In the genomic region with DNA sequence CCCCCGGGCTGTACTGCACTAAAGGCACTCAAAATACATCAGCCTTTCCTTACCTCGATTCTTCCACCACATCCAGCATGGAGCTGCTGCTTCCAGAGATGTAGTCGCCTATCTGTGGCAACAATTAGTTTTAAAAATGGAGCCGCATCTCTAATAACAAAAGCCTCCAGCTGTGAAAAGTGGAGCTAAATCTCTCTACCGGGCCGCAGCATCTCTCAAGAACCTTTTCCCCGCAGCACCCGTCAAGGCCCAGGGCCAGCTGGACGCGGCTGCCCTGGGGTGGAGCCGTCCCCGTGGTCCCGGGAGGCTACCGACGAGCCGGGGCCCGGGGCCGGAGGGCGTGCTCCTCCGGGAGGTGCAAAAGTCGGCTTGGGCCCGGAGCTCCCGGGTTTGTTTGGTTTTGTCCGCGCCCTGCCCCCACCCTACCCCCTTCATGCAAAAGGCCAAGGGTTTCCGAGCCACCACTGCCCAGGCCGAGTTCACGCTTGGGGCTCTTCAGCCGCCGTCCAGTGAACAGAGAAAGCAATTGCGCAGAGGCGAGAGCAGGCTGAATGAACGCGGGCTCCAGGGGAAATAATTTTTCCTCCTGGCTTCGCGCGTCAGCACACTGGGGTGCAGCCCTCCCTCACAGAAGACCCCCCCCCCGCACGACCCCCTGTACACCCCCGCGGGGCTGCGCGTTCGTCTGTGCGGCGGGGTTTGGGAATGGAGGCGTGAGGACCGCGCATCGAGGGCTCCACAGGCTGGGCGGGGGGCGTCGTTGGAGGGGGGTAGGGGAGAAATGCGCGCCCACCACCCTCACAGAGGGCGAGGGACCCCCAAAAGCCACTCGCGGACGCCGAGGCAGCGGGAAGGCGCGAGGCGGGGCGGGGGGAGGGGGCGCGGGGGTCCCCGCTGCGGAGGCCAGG, we compare ENCODE assay signal across 8 cellular contexts. TPM values are rescaled to one million over a fixed set of nuclear protein-coding genes. Genes with fewer than 3 reads are reported as not detected.
A peak's percentile ranks its signal among the peaks of the same experiment; 100 is the strongest.
DNase-seq lines count a peak whose midpoint lies in the region; ATAC-seq and TF ChIP-seq lines count a peak whose summit lies in the region.

No MANE protein-coding gene starts in this region.

- ATAC-seq in right cardiac atrium (peak; percentile 53 to 56), GM21786 (IDR thresholded peaks at IDR 0.05; ENCODE audit: unreplicated experiment) (no peak)

- TF ChIP-seq EP300 in SK-N-SH (IDR thresholded peaks at IDR 0.05; ENCODE audit: borderline replicate concordance in 1 of 2, low read depth in 1 of 2, low read length in 1 of 2): no peak

- WGBS in SK-N-SH (ENCODE audit: low lambda C conversion rate): 25% methylated on average over 8 of the region's 69 CpGs
- WGBS in right cardiac atrium: 1% methylated on average over 69 of the region's 69 CpGs

- H3K4me1 ChIP-seq in SK-N-SH (ENCODE audit: control insufficient read depth in 1 of 2, insufficient read depth in 2 of 2, low read depth in 1 of 2, low read length in 1 of 2) (no peaks in the 10 kb centered on the region), right cardiac atrium (ENCODE audit: control insufficient read depth, insufficient read depth, low read length) (no peaks in the 10 kb centered on the region), skeletal muscle satellite cell (ENCODE audit: control insufficient read depth, insufficient read depth, low read length) (peaks cover 14% of the 10 kb centered on the region)

- H2AFZ ChIP-seq in SK-N-SH (ENCODE audit: low read depth): no peak overlapping the region

- H3K9ac ChIP-seq in SK-N-SH: no peak overlapping the region
- no peak overlapping the region for H3K9ac ChIP-seq in skeletal muscle satellite cell (ENCODE audit: low read depth, low read length)

- no peak for TF ChIP-seq CTCF in GM13977 (IDR thresholded peaks at IDR 0.05; ENCODE audit: extremely low read depth, insufficient read depth, missing control alignments)
- no peak for TF ChIP-seq CTCF in SK-N-SH (IDR thresholded peaks at IDR 0.05)

- H3K27ac ChIP-seq in SK-N-SH (ENCODE audit: low read depth in 2 of 2, low read length in 1 of 2) (no peak overlapping the region), right cardiac atrium (ENCODE audit: low read length) (peak overlapping the region; percentile 3)

- H3K9me3 ChIP-seq in SK-N-SH: no peaks in the 10 kb centered on the region
- H3K9me3 ChIP-seq in right cardiac atrium (ENCODE audit: control insufficient read depth, low read length): no peaks in the 10 kb centered on the region
- no peaks in the 10 kb centered on the region for H3K9me3 ChIP-seq in skeletal muscle satellite cell (replicated peaks; ENCODE audit: low read length)

- POLR2A ChIA-PET in SK-N-SH (lab: Yijun Ruan, JAX): no interaction called here

- in situ Hi-C loops in GM13977 (cut with MboI; ENCODE audit: low pct_unique_long_range_greater_than_20kb, low sequenced_read_pairs, unreplicated experiment): no loop called here

- H3F3A ChIP-seq in SK-N-SH (replicated peaks; ENCODE audit: insufficient read depth): no peaks in the 10 kb centered on the region

- no peaks in the 10 kb centered on the region for H3K9me2 ChIP-seq in SK-N-SH

- H3K4me2 ChIP-seq in SK-N-SH: peak overlapping the region; percentile 15; the same call in 1 of the 2 replicates
- H3K4me2 ChIP-seq in skeletal muscle satellite cell (ENCODE audit: low read length): peak overlapping the region; percentile 80

- DNase-seq in GM13977 (ENCODE audit: low spot score): peak; percentile 24
- DNase-seq in SK-N-SH: peak; percentile 38
- peak; percentile 19 to 64 (median 56) for DNase-seq in right cardiac atrium
- no peak for DNase-seq in NOMO-1 treated with dmso at 0.1 percent for 144 hours (lab: John Stamatoyannopoulos, UW; ENCODE audit: unreplicated experiment)
- DNase-seq in activated CD4-positive, alpha-beta T cell treated with anti-CD3 and anti-CD28 coated beads, Interleukin-2, amount 50 U/mL, for 1 hour: no peak
- DNase-seq in DMS153 (lab: John Stamatoyannopoulos, UW): no peak

- CTCF ChIA-PET in SK-N-SH (lab: Yijun Ruan, JAX): no interaction called here

- H3K4me3 ChIP-seq in SK-N-SH (ENCODE audit: low read depth in 2 of 2, low read length in 1 of 2): no peak overlapping the region
- peak overlapping the region; percentile 62 for H3K4me3 ChIP-seq in right cardiac atrium (ENCODE audit: low read length)
- peak overlapping the region; percentile 62 for H3K4me3 ChIP-seq in skeletal muscle satellite cell (ENCODE audit: low read length)

- no peaks in the 10 kb centered on the region for H3K79me2 ChIP-seq in SK-N-SH (ENCODE audit: insufficient read depth)

- no peaks in the 10 kb centered on the region for H3K36me3 ChIP-seq in SK-N-SH (replicated peaks in 1 of 2; ENCODE audit: control insufficient read depth in 1 of 2, insufficient read depth in 2 of 2, low read length in 1 of 2)
- no peaks in the 10 kb centered on the region for H3K36me3 ChIP-seq in skeletal muscle satellite cell (ENCODE audit: insufficient read depth, low read length)

- H4K20me1 ChIP-seq in SK-N-SH (ENCODE audit: insufficient read depth): no peaks in the 10 kb centered on the region

- no peak for TF ChIP-seq RAD21 in SK-N-SH (IDR thresholded peaks at IDR 0.05; ENCODE audit: low read length)

- intact Hi-C loops in right cardiac atrium (cut with DNase I): loop anchor here in 2 of 4 donors (10.0 kb wide), 3 partner anchors 63 to 213 kb away; no protein-coding TSS in a partner anchor

- H3K27me3 ChIP-seq in SK-N-SH (ENCODE audit: insufficient read depth) (peaks cover 66% of the 10 kb centered on the region), right cardiac atrium (ENCODE audit: control insufficient read depth, insufficient read depth) (no peaks in the 10 kb centered on the region), skeletal muscle satellite cell (ENCODE audit: control insufficient read depth, insufficient read depth, low read length) (peaks cover 34% of the 10 kb centered on the region)

TF ChIP-seq in SK-N-SH, 30 proteins besides CTCF, POLR2A, EP300 and RAD21:
- TF ChIP-seq TEAD4 (IDR thresholded peaks at IDR 0.05; ENCODE audit: borderline replicate concordance, insufficient read depth): no peak
- TF ChIP-seq, protein P1, sequence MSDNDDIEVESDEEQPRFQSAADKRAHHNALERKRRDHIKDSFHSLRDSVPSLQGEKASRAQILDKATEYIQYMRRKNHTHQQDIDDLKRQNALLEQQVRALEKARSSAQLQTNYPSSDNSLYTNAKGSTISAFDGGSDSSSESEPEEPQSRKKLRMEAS (IDR thresholded peaks at IDR 0.05; ENCODE audit: low read depth): no peak
- 0 out of 2 replicates have a peak, but pooled peaks have one; percentile 2 for TF ChIP-seq EZH2phosphoT487 (IDR thresholded peaks at IDR 0.05; ENCODE audit: borderline replicate concordance, low read depth)
- no peak for TF ChIP-seq FOXM1 (IDR thresholded peaks at IDR 0.05; ENCODE audit: low read depth)

RNA-seq across cellular contexts. Expression of a gene that starts 0.6 kb away (rescaled TPM):
- polyA plus RNA-seq in SK-N-SH (2012; rRNA removed) (under 0.01 TPM in 1 of 2 replicates, not detected in the other), right cardiac atrium (7.4 TPM)
- 0.01 TPM in 1 of 2 replicates, not detected in the other for polyA plus RNA-seq in SK-N-SH (2012; cell fraction: cytosol; rRNA removed)
- polyA plus RNA-seq in SK-N-SH (2012; cell fraction: nucleus; rRNA removed): 0.05 TPM in 1 of 2 replicates, not detected in the other
- total RNA-seq in right cardiac atrium: 10 to 100 TPM; 17.0 to 31.4 (median 23.9) TPM
- total RNA-seq in skeletal muscle satellite cell (2012; rRNA removed): 6.3 and 8.3 TPM in 2 replicates

Comparison
In these comparisons a context has a peak if more than half of its experiments do, and no peak if none do; other contexts are left out.
1. DNase-seq: peak in GM13977 (single experiment), SK-N-SH (single experiment) and right cardiac atrium (3 of 3); none in NOMO-1 treated with dmso at 0.1 percent for 144 hours (single experiment), activated CD4-positive, alpha-beta T cell treated with anti-CD3 and anti-CD28 coated beads, Interleukin-2, amount 50 U/mL, for 1 hour (single experiment) and DMS153 (single experiment).
2. H3K4me3 ChIP-seq: peak in right cardiac atrium (single experiment) and skeletal muscle satellite cell (single experiment); none in SK-N-SH (0 of 2).